ENCODE assay signal across 1 cellular context in genomic region chr17:2043785-2044184, GRCh38.
TF ChIP-seq lines count a peak whose summit lies in the region.

No MANE protein-coding gene starts in this region.

TF ChIP-seq in GM12878, 131 proteins besides CTCF, POLR2A, EP300 and RAD21:
- no peak for TF ChIP-seq CREB1 (IDR thresholded peaks at IDR 0.05; ENCODE audit: low read depth)
- TF ChIP-seq WRNIP1 (IDR thresholded peaks at IDR 0.05; ENCODE audit: borderline replicate concordance, low read depth, low read length): no peak
- TF ChIP-seq, protein P1, sequence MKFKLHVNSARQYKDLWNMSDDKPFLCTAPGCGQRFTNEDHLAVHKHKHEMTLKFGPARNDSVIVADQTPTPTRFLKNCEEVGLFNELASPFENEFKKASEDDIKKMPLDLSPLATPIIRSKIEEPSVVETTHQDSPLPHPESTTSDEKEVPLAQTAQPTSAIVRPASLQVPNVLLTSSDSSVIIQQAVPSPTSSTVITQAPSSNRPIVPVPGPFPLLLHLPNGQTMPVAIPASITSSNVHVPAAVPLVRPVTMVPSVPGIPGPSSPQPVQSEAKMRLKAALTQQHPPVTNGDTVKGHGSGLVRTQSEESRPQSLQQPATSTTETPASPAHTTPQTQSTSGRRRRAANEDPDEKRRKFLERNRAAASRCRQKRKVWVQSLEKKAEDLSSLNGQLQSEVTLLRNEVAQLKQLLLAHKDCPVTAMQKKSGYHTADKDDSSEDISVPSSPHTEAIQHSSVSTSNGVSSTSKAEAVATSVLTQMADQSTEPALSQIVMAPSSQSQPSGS (IDR thresholded peaks at IDR 0.05; ENCODE audit: low read length): no peak
- TF ChIP-seq HDAC2 (IDR thresholded peaks at IDR 0.05): no peak
- TF ChIP-seq TBL1XR1 (IDR thresholded peaks at IDR 0.05; ENCODE audit: low read depth, low read length): no peak
- TF ChIP-seq, protein P2, sequence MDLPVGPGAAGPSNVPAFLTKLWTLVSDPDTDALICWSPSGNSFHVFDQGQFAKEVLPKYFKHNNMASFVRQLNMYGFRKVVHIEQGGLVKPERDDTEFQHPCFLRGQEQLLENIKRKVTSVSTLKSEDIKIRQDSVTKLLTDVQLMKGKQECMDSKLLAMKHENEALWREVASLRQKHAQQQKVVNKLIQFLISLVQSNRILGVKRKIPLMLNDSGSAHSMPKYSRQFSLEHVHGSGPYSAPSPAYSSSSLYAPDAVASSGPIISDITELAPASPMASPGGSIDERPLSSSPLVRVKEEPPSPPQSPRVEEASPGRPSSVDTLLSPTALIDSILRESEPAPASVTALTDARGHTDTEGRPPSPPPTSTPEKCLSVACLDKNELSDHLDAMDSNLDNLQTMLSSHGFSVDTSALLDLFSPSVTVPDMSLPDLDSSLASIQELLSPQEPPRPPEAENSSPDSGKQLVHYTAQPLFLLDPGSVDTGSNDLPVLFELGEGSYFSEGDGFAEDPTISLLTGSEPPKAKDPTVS (IDR thresholded peaks at IDR 0.05; ENCODE audit: low read depth, low read length): no peak
- no peak for TF ChIP-seq E2F4 (IDR thresholded peaks at IDR 0.05; ENCODE audit: low read depth, low read length)
- TF ChIP-seq ZNF384 (IDR thresholded peaks at IDR 0.05; ENCODE audit: borderline replicate concordance, low read depth, low read length): no peak
- no peak for TF ChIP-seq BHLHE40 (IDR thresholded peaks at IDR 0.05; ENCODE audit: borderline replicate concordance in 1 of 2, low read depth in 2 of 2, low read length in 1 of 2)
- TF ChIP-seq EGR1 (IDR thresholded peaks at IDR 0.05; ENCODE audit: borderline replicate concordance in 1 of 2, low read depth in 2 of 2, low read length in 2 of 2): no peak
- no peak for TF ChIP-seq ATF7 (IDR thresholded peaks at IDR 0.05; ENCODE audit: low read depth)
- no peak for TF ChIP-seq ZNF207 (IDR thresholded peaks at IDR 0.05; ENCODE audit: borderline replicate concordance)
- no peak for TF ChIP-seq MLLT1 (IDR thresholded peaks at IDR 0.05)
- TF ChIP-seq SREBF1 (IDR thresholded peaks at IDR 0.05; ENCODE audit: low read length): no peak
- TF ChIP-seq, protein P3, sequence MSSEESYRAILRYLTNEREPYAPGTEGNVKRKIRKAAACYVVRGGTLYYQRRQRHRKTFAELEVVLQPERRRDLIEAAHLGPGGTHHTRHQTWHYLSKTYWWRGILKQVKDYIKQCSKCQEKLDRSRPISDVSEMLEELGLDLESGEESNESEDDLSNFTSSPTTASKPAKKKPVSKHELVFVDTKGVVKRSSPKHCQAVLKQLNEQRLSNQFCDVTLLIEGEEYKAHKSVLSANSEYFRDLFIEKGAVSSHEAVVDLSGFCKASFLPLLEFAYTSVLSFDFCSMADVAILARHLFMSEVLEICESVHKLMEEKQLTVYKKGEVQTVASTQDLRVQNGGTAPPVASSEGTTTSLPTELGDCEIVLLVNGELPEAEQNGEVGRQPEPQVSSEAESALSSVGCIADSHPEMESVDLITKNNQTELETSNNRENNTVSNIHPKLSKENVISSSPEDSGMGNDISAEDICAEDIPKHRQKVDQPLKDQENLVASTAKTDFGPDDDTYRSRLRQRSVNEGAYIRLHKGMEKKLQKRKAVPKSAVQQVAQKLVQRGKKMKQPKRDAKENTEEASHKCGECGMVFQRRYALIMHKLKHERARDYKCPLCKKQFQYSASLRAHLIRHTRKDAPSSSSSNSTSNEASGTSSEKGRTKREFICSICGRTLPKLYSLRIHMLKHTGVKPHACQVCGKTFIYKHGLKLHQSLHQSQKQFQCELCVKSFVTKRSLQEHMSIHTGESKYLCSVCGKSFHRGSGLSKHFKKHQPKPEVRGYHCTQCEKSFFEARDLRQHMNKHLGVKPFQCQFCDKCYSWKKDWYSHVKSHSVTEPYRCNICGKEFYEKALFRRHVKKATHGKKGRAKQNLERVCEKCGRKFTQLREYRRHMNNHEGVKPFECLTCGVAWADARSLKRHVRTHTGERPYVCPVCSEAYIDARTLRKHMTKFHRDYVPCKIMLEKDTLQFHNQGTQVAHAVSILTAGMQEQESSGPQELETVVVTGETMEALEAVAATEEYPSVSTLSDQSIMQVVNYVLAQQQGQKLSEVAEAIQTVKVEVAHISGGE (CRISPR knock-in tag; IDR thresholded peaks at IDR 0.05): no peak
- TF ChIP-seq NR2C2 (IDR thresholded peaks at IDR 0.05; ENCODE audit: borderline replicate concordance, control insufficient read depth, insufficient read length, low read depth): no peak
TF ChIP-seq in GM12878: peak in this region for 0.
